ENCODE assay signal across 8 cellular contexts in the genomic region with DNA sequence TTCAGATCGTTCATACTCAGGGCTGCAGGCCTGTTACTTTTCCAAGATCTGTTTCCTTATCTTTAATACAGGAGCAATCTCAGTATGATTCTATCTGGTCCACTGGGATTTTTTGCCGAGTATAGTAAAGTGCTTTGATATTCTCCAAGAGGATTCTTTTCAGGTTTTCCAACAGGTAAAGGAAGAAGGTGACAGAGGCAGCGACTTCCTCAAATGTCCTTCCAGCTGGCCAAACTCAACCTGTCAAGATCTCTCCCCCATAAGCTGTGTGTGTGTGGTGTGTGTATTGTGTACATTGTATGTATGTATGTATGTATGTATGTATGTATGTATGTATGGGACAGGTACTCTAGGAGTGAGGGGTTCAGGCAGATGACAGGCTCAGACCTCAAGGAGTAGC. TPM values are rescaled to one million over a fixed set of nuclear protein-coding genes. Genes with fewer than 3 reads are reported as not detected.
DNase-seq lines count a peak whose midpoint lies in the region; ATAC-seq and TF ChIP-seq lines count a peak whose summit lies in the region.

No MANE protein-coding gene starts in this region.

- H3K79me2 ChIP-seq in parathyroid adenoma: no peaks in the 10 kb centered on the region

- no peak for TF ChIP-seq POLR2A in esophagus muscularis mucosa (IDR thresholded peaks at IDR 0.05; ENCODE audit: low read depth)

- intact Hi-C loops in esophagus muscularis mucosa (cut with DNase I): no loop called here

- DNase-seq in RPMI8226 (peak; percentile 27), esophagus muscularis mucosa (ENCODE audit: extremely low spot score) (no peak), hepatic stellate cell (ENCODE audit: low spot score) (no peak), GM03348 (ENCODE audit: low spot score) (no peak)

- 19% methylated on average over 3 of the region's 3 CpGs for WGBS in esophagus muscularis mucosa

- TF ChIP-seq CTCF in esophagus muscularis mucosa (IDR thresholded peaks at IDR 0.05) (no peak), parathyroid adenoma (IDR thresholded peaks at IDR 0.05) (no peak)

- no peaks in the 10 kb centered on the region for H3K4me1 ChIP-seq in ES-I3 (ENCODE audit: insufficient read depth, low read length)
- peaks cover 15 to 23% (median 22%) of the 10 kb centered on the region in 4 donors for H3K4me1 ChIP-seq in esophagus muscularis mucosa
- no peaks in the 10 kb centered on the region for H3K4me1 ChIP-seq in parathyroid adenoma

- H3K9me3 ChIP-seq in ES-I3 (ENCODE audit: control insufficient read depth, insufficient read depth, low read length): no peaks in the 10 kb centered on the region
- no peaks in the 10 kb centered on the region for H3K9me3 ChIP-seq in esophagus muscularis mucosa
- H3K9me3 ChIP-seq in parathyroid adenoma (ENCODE audit: control insufficient read depth, low read length): no peaks in the 10 kb centered on the region

- H3K36me3 ChIP-seq in ES-I3 (ENCODE audit: insufficient read depth, low read length): peaks cover 10% of the 10 kb centered on the region
- peaks cover 0 to 29% (median 9%) of the 10 kb centered on the region in 4 donors for H3K36me3 ChIP-seq in esophagus muscularis mucosa
- no peaks in the 10 kb centered on the region for H3K36me3 ChIP-seq in parathyroid adenoma (ENCODE audit: control insufficient read depth, insufficient read depth, low read length)

- peak overlapping the region; percentile 94 for H2AFZ ChIP-seq in parathyroid adenoma

- H3K27me3 ChIP-seq in esophagus muscularis mucosa (no peaks in the 10 kb centered on the region), parathyroid adenoma (ENCODE audit: control insufficient read depth, insufficient read depth, low read length) (no peaks in the 10 kb centered on the region)

- peak overlapping the region; percentile 88 for H3K4me2 ChIP-seq in parathyroid adenoma (ENCODE audit: low read length)

- peak overlapping the region; percentile 83 for H3K9ac ChIP-seq in ES-I3 (ENCODE audit: low read depth, low read length)
- H3K9ac ChIP-seq in parathyroid adenoma: no peak overlapping the region

- no peak for TF ChIP-seq EP300 in esophagus muscularis mucosa (IDR thresholded peaks at IDR 0.05)

- ATAC-seq in GM21447 (IDR thresholded peaks at IDR 0.05; ENCODE audit: unreplicated experiment) (no peak), GM21528 (IDR thresholded peaks at IDR 0.05; ENCODE audit: low FRiP score, unreplicated experiment) (no peak)

- peak overlapping the region; percentile 80 to 89 (median 85) for H3K27ac ChIP-seq in esophagus muscularis mucosa (replicated peaks in 1 of 4)
- H3K27ac ChIP-seq in parathyroid adenoma: no peak overlapping the region

- H3K4me3 ChIP-seq in esophagus muscularis mucosa (peak overlapping the region; percentile 62 to 88 (median 72)), parathyroid adenoma (ENCODE audit: low read depth, low read length) (peak overlapping the region; percentile 72)

RNA-seq across cellular contexts. Expression of a gene that starts 1.1 kb away (rescaled TPM):
- 10 to 100 TPM; 45.6 to 64.0 (median 51.0) TPM for total RNA-seq in esophagus muscularis mucosa

RNA-seq across cellular contexts. Expression of a gene that starts 30.0 kb away (rescaled TPM):
- 100 to 1,000 TPM; 244 to 349 (median 321) TPM for total RNA-seq in esophagus muscularis mucosa

RNA-seq across cellular contexts. Expression of a gene that starts 32.2 kb away (rescaled TPM):
- total RNA-seq in esophagus muscularis mucosa: 10 to 100 TPM; 51.4 to 60.6 (median 53.5) TPM

RNA-seq across cellular contexts. Expression of a gene that starts 51.6 kb away (rescaled TPM):
- 1 to 10 TPM; 1.3 to 4.6 (median 3.3) TPM for total RNA-seq in esophagus muscularis mucosa

RNA-seq across cellular contexts. Expression of a gene that starts 51.8 kb away (rescaled TPM):
- total RNA-seq in esophagus muscularis mucosa: 1 to 10 TPM in 2 of 4 donors, under 1 TPM in 2; 0.50 to 1.3 (median 0.98) TPM
